In genomic region chr2:145323512-145323911, GRCh38 we compare ENCODE assay signal across 16 cellular contexts.
DNase-seq lines count a peak whose midpoint lies in the region; ATAC-seq and TF ChIP-seq lines count a peak whose summit lies in the region.
"Had no signal": no experiment of that assay in that cellular context is flagged by ENCODE, and none has a peak within 500 bp of the region (broad histone marks: within the 10 kb centered on the region; RNA-seq: fewer than 3 reads in every experiment).

No MANE protein-coding gene starts in this region.

- no peak for TF ChIP-seq CTCF in activated CD8-positive, alpha-beta T cell treated with anti-CD3 and anti-CD28 coated beads for 36 hours (IDR thresholded peaks at IDR 0.05)
- TF ChIP-seq CTCF in foreskin keratinocyte (conservative IDR thresholded peaks at IDR 0.05) (no peak), testis (IDR thresholded peaks at IDR 0.05) (no peak), type B pancreatic cell (conservative IDR thresholded peaks at IDR 0.05) (no peak)

- no peak overlapping the region for H3K4me3 Mint-ChIP-seq in activated CD8-positive, alpha-beta T cell treated with anti-CD3 and anti-CD28 coated beads for 36 hours
- no peak overlapping the region for H3K4me3 Mint-ChIP-seq in type B pancreatic cell

- WGBS in testis, 2 donors: 74 to 88% methylated on average over 2 of the region's 2 CpGs

- no peaks in the 10 kb centered on the region for H3K9me3 Mint-ChIP-seq in activated CD8-positive, alpha-beta T cell treated with anti-CD3 and anti-CD28 coated beads for 36 hours
- H3K9me3 Mint-ChIP-seq in type B pancreatic cell: peaks cover 5% of the 10 kb centered on the region

- H3K27ac ChIP-seq in foreskin keratinocyte (no peak overlapping the region), testis (no peak overlapping the region)
- H3K27ac ChIP-seq: parathyroid adenoma had no signal

- peak overlapping the region; percentile 47 for H3K27ac Mint-ChIP-seq in activated CD8-positive, alpha-beta T cell treated with anti-CD3 and anti-CD28 coated beads for 36 hours
- H3K27ac Mint-ChIP-seq in type B pancreatic cell: no peak overlapping the region

- H3K4me3 ChIP-seq in testis: no peak overlapping the region

- CTCF ChIA-PET in activated CD8-positive, alpha-beta T cell treated with anti-CD3 and anti-CD28 coated beads for 36 hours (lab: Charles Lee): interaction anchor here (0.8 kb wide), 1 partner anchor 1622 kb away, joined by 4 read pairs; no protein-coding TSS in a partner anchor

- H3K4me1 Mint-ChIP-seq in activated CD8-positive, alpha-beta T cell treated with anti-CD3 and anti-CD28 coated beads for 36 hours (ENCODE audit: low read depth): peaks cover 19% of the 10 kb centered on the region
- H3K4me1 Mint-ChIP-seq in type B pancreatic cell (ENCODE audit: unreplicated experiment): peaks cover 10% of the 10 kb centered on the region

- ATAC-seq in activated CD8-positive, alpha-beta T cell treated with anti-CD3 and anti-CD28 coated beads for 36 hours: peak; percentile 98
- ATAC-seq in foreskin keratinocyte: peak; percentile 93
- no peak for ATAC-seq in HG03469 (IDR thresholded peaks at IDR 0.05; ENCODE audit: unreplicated experiment)
- ATAC-seq: left lobe of liver, Panc1 had no signal

- no peak for TF ChIP-seq POLR2A in testis (IDR thresholded peaks at IDR 0.05)

- H3K36me3 Mint-ChIP-seq in activated CD8-positive, alpha-beta T cell treated with anti-CD3 and anti-CD28 coated beads for 36 hours (ENCODE audit: low read depth): no peaks in the 10 kb centered on the region
- no peaks in the 10 kb centered on the region for H3K36me3 Mint-ChIP-seq in type B pancreatic cell

- H3K4me1 ChIP-seq in foreskin keratinocyte: peaks cover 17% of the 10 kb centered on the region
- H3K4me1 ChIP-seq in testis: no peaks in the 10 kb centered on the region
- H3K4me1 ChIP-seq: parathyroid adenoma had no signal

- no peaks in the 10 kb centered on the region for H3K9me3 ChIP-seq in testis

- intact Hi-C loops in activated CD8-positive, alpha-beta T cell treated with anti-CD3 and anti-CD28 coated beads for 36 hours (cut with micrococcal nuclease): loop anchor here (5.0 kb wide), 1 partner anchor 89 kb away; no protein-coding TSS in a partner anchor
- intact Hi-C loops in testis (cut with DNase I; ENCODE audit: low total_unique reads): no loop called here

- peaks cover 7% of the 10 kb centered on the region for H3K27me3 Mint-ChIP-seq in activated CD8-positive, alpha-beta T cell treated with anti-CD3 and anti-CD28 coated beads for 36 hours
- H3K27me3 Mint-ChIP-seq in type B pancreatic cell: peaks cover 10% of the 10 kb centered on the region

- H3K36me3 ChIP-seq in testis (ENCODE audit: low read depth, missing control alignments): no peaks in the 10 kb centered on the region

- H3K27me3 ChIP-seq in foreskin keratinocyte (no peaks in the 10 kb centered on the region), testis (no peaks in the 10 kb centered on the region)

- POLR2A ChIA-PET in activated CD8-positive, alpha-beta T cell treated with anti-CD3 and anti-CD28 coated beads for 36 hours (lab: Charles Lee): interaction anchor here (0.6 kb wide), 1 partner anchor 26 kb away, joined by 3 read pairs; no protein-coding TSS in a partner anchor

- DNase-seq in Daoy (ENCODE audit: low read depth): peak; percentile 21
- DNase-seq in HS-5 (ENCODE audit: low read depth): peak; percentile 4
- DNase-seq in activated CD8-positive, alpha-beta T cell treated with anti-CD3 and anti-CD28 coated beads for 36 hours: no peak
- DNase-seq in foreskin keratinocyte: peak; percentile 68 to 75
- no peak for DNase-seq in medulla oblongata (ENCODE audit: extremely low spot score)
- DNase-seq in testis: no peak
- no peak for DNase-seq in type B pancreatic cell (ENCODE audit: extremely low spot score, unreplicated experiment)
- DNase-seq: activated CD4-positive, CD25-positive, alpha-beta regulatory T cell; amygdala; H7; NCI-H1092 treated with DMSO at 0.1 percent for 48 hours; trophoblast cell had no signal

Comparison
In these comparisons a context has a peak if more than half of its experiments do, and no peak if none do; other contexts are left out.
1. DNase-seq: peak in Daoy (single experiment), HS-5 (single experiment) and foreskin keratinocyte (2 of 2); none in activated CD8-positive, alpha-beta T cell treated with anti-CD3 and anti-CD28 coated beads for 36 hours (single experiment), medulla oblongata (single experiment), testis (single experiment) and type B pancreatic cell (single experiment).